Comparison of ENCODE assay signal across 30 cellular contexts in the genomic region with DNA sequence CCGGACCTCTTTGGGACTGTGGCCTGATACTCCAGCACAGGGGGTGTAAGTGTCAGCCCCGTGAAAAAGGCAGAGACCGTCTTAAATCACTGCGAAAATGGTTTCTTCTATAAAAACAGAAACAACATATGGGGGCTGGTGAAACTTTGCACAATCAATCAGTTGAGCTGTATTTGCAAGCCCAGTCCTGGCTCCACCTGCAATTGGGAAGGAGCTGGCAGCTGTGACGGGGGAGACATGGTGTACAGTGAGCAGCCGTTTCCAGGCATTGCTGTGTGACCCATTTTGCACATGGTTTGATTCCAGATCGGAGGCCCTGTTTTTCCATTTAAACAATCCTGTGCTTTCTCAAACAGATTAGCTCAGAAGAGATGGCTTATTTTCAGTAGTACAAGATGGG. TPM values are rescaled to one million over a fixed set of nuclear protein-coding genes. Genes with fewer than 3 reads are reported as not detected.
DNase-seq lines count a peak whose midpoint lies in the region; ATAC-seq, FAIRE-seq and TF ChIP-seq lines count a peak whose summit lies in the region.
"Had no signal": no experiment of that assay in that cellular context is flagged by ENCODE, and none has a peak within 500 bp of the region (broad histone marks: within the 10 kb centered on the region; RNA-seq: fewer than 3 reads in every experiment).

No MANE protein-coding gene starts in this region.

- H2AFZ ChIP-seq in HepG2 (ENCODE audit: low read length) = no peak overlapping the region
- H2AFZ ChIP-seq: PC-9 had no signal

- H3K4me3 ChIP-seq in right atrium auricular region (no peak overlapping the region), HepG2 (replicated peaks in 1 of 3; ENCODE audit: insufficient read depth in 1 of 3, low read depth in 2 of 3, low read length in 3 of 3) (no peak overlapping the region)
- H3K4me3 ChIP-seq: coronary artery, heart right ventricle, PC-9, thoracic aorta, uterus had no signal

- no peak overlapping the region for H3K4me2 ChIP-seq in HepG2 (ENCODE audit: low read depth, low read length)
- H3K4me2 ChIP-seq: PC-9 had no signal

- no peak for FAIRE-seq in HepG2 (lab: Jason Lieb, UNC)
- FAIRE-seq: bronchial epithelial cell had no signal

- no peaks in the 10 kb centered on the region; the same call in 1 of the 2 replicates for H4K20me1 ChIP-seq in HepG2 (ENCODE audit: insufficient read depth, low read length)

- TF ChIP-seq CTCF in right atrium auricular region (IDR thresholded peaks at IDR 0.05) = no peak
- no peak for TF ChIP-seq CTCF in HepG2 (CRISPR knock-in tag; IDR thresholded peaks at IDR 0.05)

- TF ChIP-seq RAD21 in HepG2 (CRISPR knock-in tag; IDR thresholded peaks at IDR 0.05) = no peak

- intact Hi-C loops in Right ventricle myocardium superior (cut with DNase I) (no loop called here), HepG2 (cut with micrococcal nuclease; ENCODE audit: unreplicated experiment) (no loop called here)

- DNase-seq in right atrium auricular region (ENCODE audit: low spot score) (peak; percentile 30), Right ventricle myocardium superior (no peak), HepG2 (ENCODE audit: low spot score) (no peak), NCI-H2196 treated with DMSO at 0.1 percent for 48 hours (lab: John Stamatoyannopoulos, UW; ENCODE audit: unreplicated experiment) (no peak), HK-2 (ENCODE audit: unreplicated experiment) (no peak)
- DNase-seq in stimulated activated CD8-positive, alpha-beta memory T cell treated with anti-CD3 and anti-CD28 coated beads, Interleukin-4, amount 100 ng/mL, for 48 hours = peak; percentile 18
- DNase-seq: activated CD8-positive, alpha-beta memory T cell treated with anti-CD3 and anti-CD28 coated beads, Interleukin-2, amount 50 U/mL, for 48 hours; amniotic stem cell; Calu3; erythroblast; heart right ventricle; HFFc6; midbrain; NCI-H1694; NCI-H526; PC-9; SIG-M5; stimulated activated CD4-positive, alpha-beta T cell treated with anti-CD3 and anti-CD28 coated beads, Interleukin-12 subunit alpha, Interleukin-12 subunit beta, amount 100 ng/mL, for 4 hours; stimulated activated CD4-positive, alpha-beta T cell treated with anti-CD3 and anti-CD28 coated beads, Interleukin-4, amount 100 ng/mL, for 1 hour; stimulated activated naive B cell treated with anti-CD40 and anti-IgM and Interleukin-4, amounts not matched to agents 10 μg/mL and 1 μg/mL and 100 μg/mL, for 72 hours had no signal

- CTCF ChIA-PET in HepG2 (lab: Yijun Ruan, JAX; ENCODE audit: low intra/inter-chr PET ratio, low total read pairs) = no interaction called here

- H3K27ac ChIP-seq in right atrium auricular region (no peak overlapping the region), angular gyrus (ENCODE audit: low read depth, low read length) (peak overlapping the region; percentile 37), HepG2 (ENCODE audit: extremely low read length, insufficient read depth, low read length) (no peak overlapping the region)
- H3K27ac ChIP-seq: C4-2B, coronary artery, heart right ventricle, PC-9, thoracic aorta, uterus had no signal

- TF ChIP-seq POLR2A in HepG2 (IDR thresholded peaks at IDR 0.05; ENCODE audit: insufficient read depth in 1 of 2, low read depth in 2 of 2, low read length in 2 of 2) = no peak

- no peaks in the 10 kb centered on the region for H3K79me2 ChIP-seq in HepG2 (ENCODE audit: insufficient read depth, low read length)

- WGBS in HepG2 (ENCODE audit: low lambda C conversion rate) = 97% methylated on average over 7 of the region's 7 CpGs

- H3K36me3 ChIP-seq in right atrium auricular region (peaks cover 28% of the 10 kb centered on the region), HepG2 (replicated peaks in 1 of 2; ENCODE audit: control insufficient read depth in 1 of 2, insufficient read depth in 2 of 2, low read length in 2 of 2) (peaks cover 10 to 16% of the 10 kb centered on the region in 2 experiments; a peak in 4 of 5 replicates)
- H3K36me3 ChIP-seq: uterus had no signal

- ATAC-seq in Right ventricle myocardium superior (ENCODE audit: poor library complexity) (no peak), HepG2 (no peak), HG02763 (IDR thresholded peaks at IDR 0.05; ENCODE audit: unreplicated experiment) (no peak)
- ATAC-seq: effector memory CD8-positive, alpha-beta T cell; naive thymus-derived CD8-positive, alpha-beta T cell; stimulated activated naive B cell treated with anti-CD40 and anti-IgM and Interleukin-4, amounts not matched to agents 10 μg/mL and 1 μg/mL and 100 μg/mL, for 72 hours; WTC11 had no signal

- H3K27me3 ChIP-seq in right atrium auricular region = no peaks in the 10 kb centered on the region
- H3K27me3 ChIP-seq in HepG2 (ENCODE audit: control insufficient read depth in 1 of 2, insufficient read depth in 2 of 2, low read length in 2 of 2) = no peaks in the 10 kb centered on the region
- H3K27me3 ChIP-seq: heart right ventricle, uterus had no signal

- no peak overlapping the region for H3K9ac ChIP-seq in HepG2 (ENCODE audit: insufficient read depth, low read depth, low read length)

- BruUV-seq in HepG2 (replicated peaks; lab: Mats Ljungman, UMichigan) = TSS peak; percentile 18

- TF ChIP-seq EP300 in HepG2 (IDR thresholded peaks at IDR 0.05; ENCODE audit: low read depth in 2 of 2, low read length in 2 of 2) (no peak), HepG2 (CRISPR knock-in tag; IDR thresholded peaks at IDR 0.05; ENCODE audit: borderline replicate concordance) (no peak)

- H3K4me1 ChIP-seq in right atrium auricular region (no peaks in the 10 kb centered on the region), HepG2 (ENCODE audit: insufficient read depth, low read length) (no peaks in the 10 kb centered on the region)
- H3K4me1 ChIP-seq: heart right ventricle, uterus had no signal

- H3K9me3 ChIP-seq in right atrium auricular region (no peaks in the 10 kb centered on the region), HepG2 (ENCODE audit: low read length) (no peaks in the 10 kb centered on the region)
- H3K9me3 ChIP-seq: heart right ventricle, thoracic aorta, uterus had no signal

- POLR2A ChIA-PET in HepG2 (lab: Yijun Ruan, JAX) = no interaction called here

- in situ Hi-C loops in HepG2 (cut with HindIII; ENCODE audit: extremely low pct_ligation_motif_present, low pct_unique_long_range_greater_than_20kb) = no loop called here

TF ChIP-seq in HepG2, 621 proteins besides CTCF, POLR2A, EP300 and RAD21 (continues in another document):
- TF ChIP-seq PCBP2 (optimal IDR thresholded peaks at IDR 0.05; ENCODE audit: low read depth, low read length, poor library complexity, severe bottlenecking) = no peak

RNA-seq across cellular contexts. Expression of a gene that starts 12.9 kb away (rescaled TPM):
- total RNA-seq in right atrium auricular region (10 to 100 TPM; 12.2 to 14.1 TPM), Right ventricle myocardium superior (24.4 TPM), HepG2 (2016; rRNA removed; fragmentation: Illumina TruSeq; extraction: Trizol) (0.60 and 4.1 TPM in 2 replicates)
- total RNA-seq in HepG2 (2016; cell fraction: cytosol; rRNA removed; fragmentation: Illumina TruSeq; extraction: Trizol; ENCODE audit: low read depth) = 3.0 and 3.1 TPM in 2 replicates
- total RNA-seq in HepG2 (2016; cell fraction: insoluble cytoplasmic fraction; rRNA removed; fragmentation: Illumina TruSeq; extraction: Trizol) = 0.30 and 4.3 TPM in 2 replicates
- 0.96 and 1.0 TPM in 2 replicates for total RNA-seq in HepG2 (2016; cell fraction: membrane; rRNA removed; fragmentation: Illumina TruSeq; extraction: Trizol)
- total RNA-seq in HepG2 (2016; cell fraction: nucleus; rRNA removed; fragmentation: Illumina TruSeq; extraction: Trizol) = 8.0 and 8.6 TPM in 2 replicates
- polyA plus RNA-seq in HepG2 (2011; rRNA removed) = 7.5 and 9.9 TPM in 2 replicates
- 1.3 and 1.9 TPM in 2 replicates for polyA plus RNA-seq in HepG2 (2011; cell fraction: cytosol; rRNA removed)
- 184 and 219 TPM in 2 replicates for polyA plus RNA-seq in HepG2 (2011; cell fraction: nucleus; rRNA removed)
- 16.9 and 23.0 TPM in 2 replicates for polyA plus RNA-seq in HepG2 (2012)
- polyA plus RNA-seq in HepG2 (2016; cell fraction: cytosol; fragmentation: Illumina TruSeq; extraction: Trizol; ENCODE audit: low read depth) = 0.41 and 0.51 TPM in 2 replicates
- polyA plus RNA-seq in HepG2 (2016; cell fraction: insoluble cytoplasmic fraction; fragmentation: Illumina TruSeq; extraction: Trizol; ENCODE audit: low read depth) = 0.69 and 1.4 TPM in 2 replicates
- polyA plus RNA-seq in HepG2 (2016; cell fraction: membrane; fragmentation: Illumina TruSeq; extraction: Trizol; ENCODE audit: low read depth) = 0.55 and 0.71 TPM in 2 replicates
- 49.5 and 52.8 TPM in 2 replicates for polyA plus RNA-seq in HepG2 (2016; cell fraction: nucleus; fragmentation: Illumina TruSeq; extraction: Trizol; ENCODE audit: insufficient read depth, low read depth)
- 8.5 and 18.0 TPM in 2 replicates for polyA minus RNA-seq in HepG2 (2011; rRNA and poly(A)+ RNA removed; ENCODE audit: low replicate concordance)
- polyA minus RNA-seq in HepG2 (2011; cell fraction: cytosol; rRNA and poly(A)+ RNA removed) = 0.49 and 0.88 TPM in 2 replicates
- 24.2 and 30.1 TPM in 2 replicates for polyA minus RNA-seq in HepG2 (2011; cell fraction: nucleus; rRNA and poly(A)+ RNA removed)

RNA-seq across cellular contexts. Expression of a gene that starts 54.4 kb away (rescaled TPM):
- total RNA-seq in right atrium auricular region = 10 to 100 TPM; 20.9 to 26.1 TPM
- 21.8 TPM for total RNA-seq in Right ventricle myocardium superior
- total RNA-seq in HepG2 (2016; rRNA removed; fragmentation: Illumina TruSeq; extraction: Trizol) = 28.0 and 40.5 TPM in 2 replicates
- total RNA-seq in HepG2 (2016; cell fraction: cytosol; rRNA removed; fragmentation: Illumina TruSeq; extraction: Trizol; ENCODE audit: low read depth) = 42.2 and 47.4 TPM in 2 replicates
- total RNA-seq in HepG2 (2016; cell fraction: insoluble cytoplasmic fraction; rRNA removed; fragmentation: Illumina TruSeq; extraction: Trizol) = 26.0 and 32.7 TPM in 2 replicates
- 41.8 and 44.6 TPM in 2 replicates for total RNA-seq in HepG2 (2016; cell fraction: membrane; rRNA removed; fragmentation: Illumina TruSeq; extraction: Trizol)
- total RNA-seq in HepG2 (2016; cell fraction: nucleus; rRNA removed; fragmentation: Illumina TruSeq; extraction: Trizol) = 52.2 and 59.0 TPM in 2 replicates
- 72.7 and 79.2 TPM in 2 replicates for polyA plus RNA-seq in HepG2 (2011; rRNA removed)
- 37.3 and 55.0 TPM in 2 replicates for polyA plus RNA-seq in HepG2 (2011; cell fraction: cytosol; rRNA removed)
- polyA plus RNA-seq in HepG2 (2011; cell fraction: nucleus; rRNA removed) = 168 and 204 TPM in 2 replicates
- 88.7 and 102 TPM in 2 replicates for polyA plus RNA-seq in HepG2 (2012)
- 6.6 and 6.7 TPM in 2 replicates for polyA plus RNA-seq in HepG2 (2016; cell fraction: cytosol; fragmentation: Illumina TruSeq; extraction: Trizol; ENCODE audit: low read depth)
- polyA plus RNA-seq in HepG2 (2016; cell fraction: insoluble cytoplasmic fraction; fragmentation: Illumina TruSeq; extraction: Trizol; ENCODE audit: low read depth) = 48.8 and 56.0 TPM in 2 replicates
- polyA plus RNA-seq in HepG2 (2016; cell fraction: membrane; fragmentation: Illumina TruSeq; extraction: Trizol; ENCODE audit: low read depth) = 27.8 and 29.3 TPM in 2 replicates
- 245 and 266 TPM in 2 replicates for polyA plus RNA-seq in HepG2 (2016; cell fraction: nucleus; fragmentation: Illumina TruSeq; extraction: Trizol; ENCODE audit: insufficient read depth, low read depth)
- 15.4 and 22.9 TPM in 2 replicates for polyA minus RNA-seq in HepG2 (2011; rRNA and poly(A)+ RNA removed; ENCODE audit: low replicate concordance)
- polyA minus RNA-seq in HepG2 (2011; cell fraction: cytosol; rRNA and poly(A)+ RNA removed) = 18.4 and 26.0 TPM in 2 replicates
- 99.9 and 121 TPM in 2 replicates for polyA minus RNA-seq in HepG2 (2011; cell fraction: nucleus; rRNA and poly(A)+ RNA removed)

Comparison
In these comparisons a context has a peak if more than half of its experiments do, and no peak if none do; other contexts are left out.
1. DNase-seq: peak in right atrium auricular region (single experiment) and stimulated activated CD8-positive, alpha-beta memory T cell treated with anti-CD3 and anti-CD28 coated beads, Interleukin-4, amount 100 ng/mL, for 48 hours (single experiment); none in Right ventricle myocardium superior (single experiment), HepG2 (single experiment), NCI-H2196 treated with DMSO at 0.1 percent for 48 hours (single experiment) and HK-2 (single experiment).